ENCODE assay signal across 8 cellular contexts in genomic region chr19:50025022-50025793, GRCh38. TPM values are rescaled to one million over a fixed set of nuclear protein-coding genes. Genes with fewer than 3 reads are reported as not detected.
DNase-seq lines count a peak whose midpoint lies in the region; ATAC-seq and TF ChIP-seq lines count a peak whose summit lies in the region.

VRK3 (minus strand) TSS chr19:50025372; CDS start chr19:50016162, 9,210 bp downstream.

- H3K4me1 ChIP-seq in prostate gland (replicated peaks): peaks cover 15% of the 10 kb centered on the region
- H3K4me1 ChIP-seq in urinary bladder (ENCODE audit: insufficient read depth): peaks cover 2% of the 10 kb centered on the region

- peak in 2 of 4 experiments; percentile 31 to 36 for TF ChIP-seq CTCF in prostate gland (IDR thresholded peaks at IDR 0.05)

- H3K27me3 ChIP-seq in prostate gland (replicated peaks; ENCODE audit: insufficient read depth): no peaks in the 10 kb centered on the region

- ATAC-seq in GM18499 (IDR thresholded peaks at IDR 0.05; ENCODE audit: insufficient read depth, unreplicated experiment) (peak; percentile 58), HG02943 (IDR thresholded peaks at IDR 0.05; ENCODE audit: low read depth, unreplicated experiment) (peak; percentile 90), left ventricle myocardium superior (peak; percentile 98)

- intact Hi-C loops in T-helper 2 cell treated with Interferon-gamma antibody and Interleukin-4, amounts not matched to agents 100 ng/mL and 5 ng/mL, for 36 hours (cut with micrococcal nuclease): loop anchor here (1.0 to 10.0 kb wide), 2 partner anchors 96 to 700 kb away; partner anchors contain the start of genes ATF5, CLEC11A and NUP62
- intact Hi-C loops in left ventricle myocardium superior (cut with micrococcal nuclease): no loop called here
- intact Hi-C loops in prostate gland (cut with DNase I): loop anchor here (10.0 kb wide), 2 partner anchors 90 to 350 kb away; partner anchors contain the start of gene NR1H2

- H3K36me3 ChIP-seq in prostate gland (no peaks in the 10 kb centered on the region), urinary bladder (ENCODE audit: insufficient read depth) (no peaks in the 10 kb centered on the region)

- DNase-seq in NCI-H187 treated with DMSO at 0.1 percent for 48 hours (lab: John Stamatoyannopoulos, UW) (peak; percentile 99), anterior cingulate cortex (lab: John Stamatoyannopoulos, UW) (peak; percentile 93 to 100 (median 99)), left ventricle myocardium superior (peak; percentile 99), prostate gland (ENCODE audit: low spot score) (peak; percentile 99)

- peak within 1 kb of the TSS; percentile 85 to 91 for H3K4me3 ChIP-seq in prostate gland
- peak within 1 kb of the TSS; percentile 72 for H3K4me3 ChIP-seq in urinary bladder (ENCODE audit: low read depth, low read length)

- H3K9me3 ChIP-seq in prostate gland: no peaks in the 10 kb centered on the region

- under 1% methylated on average over 45 of the region's 59 CpGs for WGBS in prostate gland
- under 1% methylated on average over 59 of the region's 59 CpGs for WGBS in urinary bladder

- peak; percentile 71 for TF ChIP-seq POLR2A in prostate gland (IDR thresholded peaks at IDR 0.05)

- peak within 1 kb of the TSS; percentile 88 to 89 for H3K27ac ChIP-seq in prostate gland
- peak within 1 kb of the TSS; percentile 86 for H3K27ac ChIP-seq in urinary bladder (ENCODE audit: low read depth)

RNA-seq across cellular contexts. Expression of gene VRK3, which starts in this region (rescaled TPM):
- 72.9 and 75.3 TPM in 2 replicates for total RNA-seq in T-helper 2 cell treated with Interferon-gamma antibody and Interleukin-4, amounts not matched to agents 100 ng/mL and 5 ng/mL, for 36 hours
- total RNA-seq in left ventricle myocardium superior (22.8 TPM), prostate gland (10 to 100 TPM; 47.8 to 76.5 TPM), urinary bladder (17.8 TPM)
- polyA plus RNA-seq in urinary bladder: 24.4 TPM

Comparison
In these comparisons a context has a peak if more than half of its experiments do, and no peak if none do; other contexts are left out.
1. Peak in every context shown above with its lines: DNase-seq, ATAC-seq, H3K4me3 ChIP-seq and H3K27ac ChIP-seq.